9 cellular contexts compared by ENCODE assay signal in the genomic region with DNA sequence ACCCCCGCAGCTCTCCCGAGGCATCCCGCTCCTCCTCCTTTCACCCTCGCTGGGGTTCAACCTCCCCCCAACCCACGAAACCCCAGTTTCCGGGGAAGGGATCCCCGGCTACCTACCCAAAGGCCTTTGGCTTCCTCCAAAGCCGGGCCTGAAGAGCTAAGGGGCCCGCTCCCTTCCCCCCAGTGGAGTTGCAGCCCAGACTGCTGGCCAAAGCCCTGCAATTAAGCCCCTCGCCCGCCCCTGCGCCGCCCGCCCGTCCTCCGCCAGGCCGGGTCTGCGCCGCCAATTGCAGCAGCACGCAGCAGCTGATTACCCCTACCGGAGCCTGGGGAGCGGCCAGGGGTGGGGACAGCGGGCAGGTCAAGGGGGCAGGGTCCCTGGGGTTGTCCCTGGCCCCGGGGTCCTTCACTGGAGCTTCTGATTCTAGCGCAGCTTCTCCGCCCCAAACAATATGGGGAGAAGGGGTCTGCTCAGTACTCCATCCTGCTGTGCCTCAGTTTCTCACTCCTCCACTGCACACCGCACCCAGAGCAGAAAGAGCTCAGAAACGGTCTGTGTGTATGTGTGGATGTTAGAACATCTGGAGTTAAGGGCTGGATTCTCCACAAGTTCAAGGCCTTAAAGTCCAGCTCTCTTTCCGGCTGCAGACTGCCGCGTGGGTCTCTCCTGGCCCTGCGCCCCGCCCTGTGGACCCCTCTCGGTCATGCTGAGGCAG. TPM values are rescaled to one million over a fixed set of nuclear protein-coding genes. Genes with fewer than 3 reads are reported as not detected.
DNase-seq lines count a peak whose midpoint lies in the region; ATAC-seq lines count a peak whose summit lies in the region.
"Had no signal": no experiment of that assay in that cellular context is flagged by ENCODE, and none has a peak within 500 bp of the region (broad histone marks: within the 10 kb centered on the region; RNA-seq: fewer than 3 reads in every experiment).

No MANE protein-coding gene starts in this region.

- DNase-seq in naive thymus-derived CD4-positive, alpha-beta T cell = peak in 1 of 9 donors; percentile 54
- DNase-seq in amniotic stem cell (lab: John Stamatoyannopoulos, UW) (no peak), ureter (ENCODE audit: low spot score) (no peak), GM23248 (no peak), putamen (ENCODE audit: low spot score) (no peak)

- H3K4me3 ChIP-seq in GM08714 (ENCODE audit: low read length) = peak overlapping the region; percentile 10; the same call in 1 of the 2 replicates
- peak overlapping the region; percentile 65 for H3K4me3 ChIP-seq in naive thymus-derived CD4-positive, alpha-beta T cell (ENCODE audit: low read length)
- no peak overlapping the region for H3K4me3 ChIP-seq in GM23248

- H3F3A ChIP-seq in GM23248 (ENCODE audit: insufficient read depth) = no peaks in the 10 kb centered on the region

- peak overlapping the region; percentile 83 for H3K4me3 Mint-ChIP-seq in activated naive CD8-positive, alpha-beta T cell
- peak overlapping the region; percentile 53 to 87 (median 82) for H3K4me3 Mint-ChIP-seq in naive thymus-derived CD4-positive, alpha-beta T cell

- H2AFZ ChIP-seq in GM23248 = no peak overlapping the region

- H3K27me3 Mint-ChIP-seq in activated naive CD8-positive, alpha-beta T cell = peaks cover 22% of the 10 kb centered on the region
- H3K27me3 Mint-ChIP-seq in naive thymus-derived CD4-positive, alpha-beta T cell = peaks cover 18 to 77% (median 38%) of the 10 kb centered on the region in 5 donors

- 13 to 33% methylated on average over 17 to 34 of the region's 34 CpGs for WGBS in GM23248 (ENCODE audit: low coverage in 1 of 2, low lambda C conversion rate in 2 of 2, missing lambda C conversion rate in 2 of 2), 2 experiments

- H3K9me2 ChIP-seq in GM23248 (ENCODE audit: insufficient read depth) = no peaks in the 10 kb centered on the region

- POLR2A ChIA-PET in naive thymus-derived CD4-positive, alpha-beta T cell (lab: Charles Lee) = interaction anchor here (0.9 to 13.6 kb wide), 6 partner anchors 10 to 50 kb away, joined by 3 to 305 read pairs (median 6); partner anchors contain the start of gene WNT10A

- H3K36me3 Mint-ChIP-seq in activated naive CD8-positive, alpha-beta T cell = peaks cover 2% of the 10 kb centered on the region
- H3K36me3 Mint-ChIP-seq in naive thymus-derived CD4-positive, alpha-beta T cell = peaks cover 0 to 7% (median 0%) of the 10 kb centered on the region in 5 donors

- in situ Hi-C loops in GM23248 (cut with MboI) = no loop called here

- no peaks in the 10 kb centered on the region for H3K79me2 ChIP-seq in GM23248 (ENCODE audit: insufficient read depth)

- H3K4me2 ChIP-seq in GM23248 (ENCODE audit: unreplicated experiment) = no peak overlapping the region

- H3K36me3 ChIP-seq in naive thymus-derived CD4-positive, alpha-beta T cell (ENCODE audit: control insufficient read depth in 2 of 3, insufficient read depth in 3 of 3, low read length in 3 of 3) = no peaks in the 10 kb centered on the region
- H3K36me3 ChIP-seq in GM23248 (ENCODE audit: low read depth) = no peaks in the 10 kb centered on the region

- peak; percentile 2 for ATAC-seq in HG02840 (IDR thresholded peaks at IDR 0.05; ENCODE audit: low FRiP score, unreplicated experiment)
- ATAC-seq in naive thymus-derived CD4-positive, alpha-beta T cell = no peak

- H3K9ac ChIP-seq in GM23248 = no peak overlapping the region

- no peak overlapping the region for H3K27ac Mint-ChIP-seq in activated naive CD8-positive, alpha-beta T cell
- H3K27ac Mint-ChIP-seq in naive thymus-derived CD4-positive, alpha-beta T cell = peak overlapping the region in 6 of 9 donors; percentile 32 to 92 (median 44)

- peaks cover 0 to 3% of the 10 kb centered on the region in 2 donors for H3K27me3 ChIP-seq in naive thymus-derived CD4-positive, alpha-beta T cell (ENCODE audit: control insufficient read depth in 2 of 2, insufficient read depth in 2 of 2, low read length in 2 of 2)
- peaks cover 55% of the 10 kb centered on the region for H3K27me3 ChIP-seq in GM23248 (replicated peaks; ENCODE audit: insufficient read depth)

- no peaks in the 10 kb centered on the region for H3K9me3 ChIP-seq in naive thymus-derived CD4-positive, alpha-beta T cell (ENCODE audit: control insufficient read depth in 2 of 3, low read length in 3 of 3)
- H3K9me3 ChIP-seq in GM23248 (ENCODE audit: low read depth) = no peaks in the 10 kb centered on the region

- no peaks in the 10 kb centered on the region for H4K20me1 ChIP-seq in GM23248 (ENCODE audit: insufficient read depth)

- intact Hi-C loops in naive thymus-derived CD4-positive, alpha-beta T cell (cut with micrococcal nuclease) = loop anchor here (1.0 to 10.0 kb wide), 17 partner anchors 12 to 613 kb away; partner anchors contain the start of genes CNOT9 (in 2 of the 2), GMPPA (in 2 of the 2), USP37 (in 2 of the 2) and BCS1L (in 1 of the 2)

- H3K4me1 Mint-ChIP-seq in activated naive CD8-positive, alpha-beta T cell (ENCODE audit: low read depth) = peaks cover 44% of the 10 kb centered on the region
- peaks cover 40 to 55% (median 47%) of the 10 kb centered on the region in 7 donors for H3K4me1 Mint-ChIP-seq in naive thymus-derived CD4-positive, alpha-beta T cell

- CTCF ChIA-PET in naive thymus-derived CD4-positive, alpha-beta T cell (lab: Charles Lee) = interaction anchor here (0.6 to 15.8 kb wide), 11 partner anchors 8 to 344 kb away, joined by 3 to 627 read pairs (median 3); partner anchors contain the start of genes TTLL4 and WNT10A

- peaks cover 45 to 53% of the 10 kb centered on the region in 2 donors for H3K4me1 ChIP-seq in naive thymus-derived CD4-positive, alpha-beta T cell (ENCODE audit: control insufficient read depth in 2 of 2, insufficient read depth in 2 of 2, low read length in 2 of 2)
- H3K4me1 ChIP-seq in GM23248 (ENCODE audit: insufficient read depth) = no peaks in the 10 kb centered on the region

- H3K27ac ChIP-seq in naive thymus-derived CD4-positive, alpha-beta T cell (ENCODE audit: low read depth, low read length) = peak overlapping the region; percentile 89
- no peak overlapping the region for H3K27ac ChIP-seq in GM23248

- H3K9me3 Mint-ChIP-seq in activated naive CD8-positive, alpha-beta T cell (ENCODE audit: low read depth) = no peaks in the 10 kb centered on the region
- H3K9me3 Mint-ChIP-seq in naive thymus-derived CD4-positive, alpha-beta T cell = peaks cover 0 to 1% (median 0%) of the 10 kb centered on the region in 11 donors

RNA-seq across cellular contexts. Expression of gene WNT10A, which starts 16.9 kb away (rescaled TPM):
- total RNA-seq in naive thymus-derived CD4-positive, alpha-beta T cell = 1 to 10 TPM in 4 of 5 experiments, under 1 TPM in 1; 0.19 to 4.2 (median 3.0) TPM
- polyA plus RNA-seq in naive thymus-derived CD4-positive, alpha-beta T cell = 1 to 10 TPM in 1 of 2 donors, under 1 TPM in 1; 0.61 to 1.2 TPM
- total RNA-seq in ureter = 4.0 TPM
- not detected in 2 replicates for total RNA-seq in GM23248 (2014; rRNA removed; shearing (Covaris generic))
- not detected in 2 replicates for polyA plus RNA-seq in GM23248 (2016; fragmentation: Nextera tagmentation; extraction: Ambion mirVana)
- total RNA-seq: posterior vena cava had no signal

RNA-seq across cellular contexts. Expression of gene WNT6, which starts 37.9 kb away (rescaled TPM):
- under 1 TPM in 1 of 5 experiments, not detected in 4; 0.22 TPM for total RNA-seq in naive thymus-derived CD4-positive, alpha-beta T cell
- polyA plus RNA-seq in naive thymus-derived CD4-positive, alpha-beta T cell = under 1 TPM in 1 of 2 donors, not detected in 1; 0.11 TPM
- 0.78 TPM for total RNA-seq in ureter
- total RNA-seq in GM23248 (2014; rRNA removed; shearing (Covaris generic)) = not detected in 2 replicates
- polyA plus RNA-seq in GM23248 (2016; fragmentation: Nextera tagmentation; extraction: Ambion mirVana) = not detected in 2 replicates
